15 cellular contexts compared by ENCODE assay signal in the genomic region with DNA sequence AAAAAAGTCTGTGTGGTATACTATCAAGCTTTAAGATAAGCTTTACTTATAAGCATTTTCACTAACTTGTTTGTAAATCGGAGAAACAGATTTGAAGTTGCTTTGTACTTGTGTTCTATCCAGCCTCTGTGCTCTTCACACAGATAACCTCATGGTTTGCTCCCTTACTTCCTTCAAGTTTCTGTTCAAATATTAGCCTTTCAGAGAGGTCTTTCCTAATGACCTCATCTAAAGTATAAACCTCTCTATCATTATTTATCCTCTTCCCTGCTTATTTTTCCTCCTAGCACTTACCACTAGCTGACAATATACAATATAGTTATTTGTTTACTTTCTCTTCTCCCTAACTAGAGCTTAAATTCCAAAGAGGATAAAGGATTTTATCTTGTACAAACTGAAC.
A peak's percentile ranks its signal among the peaks of the same experiment; 100 is the strongest.
DNase-seq lines count a peak whose midpoint lies in the region; ATAC-seq, FAIRE-seq and TF ChIP-seq lines count a peak whose summit lies in the region.
"Had no signal": no experiment of that assay in that cellular context is flagged by ENCODE, and none has a peak within 500 bp of the region (broad histone marks: within the 10 kb centered on the region; RNA-seq: fewer than 3 reads in every experiment).

No MANE protein-coding gene starts in this region.

- peaks cover 9% of the 10 kb centered on the region for H3K36me3 Mint-ChIP-seq in T-helper 17 cell (ENCODE audit: low read depth)

- POLR2A ChIA-PET in A673 (lab: Charles Lee; ENCODE audit: low non-redundant PET), result no interaction called here

- ATAC-seq in T-helper 17 cell, result no peak
- ATAC-seq in right cardiac atrium, result no peak
- ATAC-seq: stimulated activated naive CD8-positive, alpha-beta T cell treated with anti-CD3 and anti-CD28 coated beads, Interleukin-15, amount 100 ng/mL, for 72 hours had no signal

- in situ Hi-C loops in G401 (cut with HindIII; ENCODE audit: low sequenced_read_pairs), result no loop called here

- peaks cover 17% of the 10 kb centered on the region for H3K4me1 Mint-ChIP-seq in T-helper 17 cell

- DNase-seq in A673 (ENCODE audit: low spot score) (no peak), G401 (ENCODE audit: low spot score) (peak; percentile 61), T-helper 17 cell (no peak), kidney glomerular epithelial cell (lab: John Stamatoyannopoulos, UW) (no peak), ureter (ENCODE audit: low spot score) (no peak), anterior cingulate cortex (lab: John Stamatoyannopoulos, UW) (no peak), right cardiac atrium (no peak)
- DNase-seq: activated CD4-positive, alpha-beta T cell treated with anti-CD3 and anti-CD28 coated beads, Interleukin-2, amount 50 U/mL, for 4 hours; GOT3; mammary epithelial cell; stimulated activated CD4-positive, alpha-beta T cell treated with anti-CD3 and anti-CD28 coated beads, Interleukin-4, amount 100 ng/mL, for 1 hour; stimulated activated naive CD8-positive, alpha-beta T cell treated with anti-CD3 and anti-CD28 coated beads, Interleukin-15, amount 100 ng/mL, for 72 hours had no signal

- no peaks in the 10 kb centered on the region for H3K27me3 ChIP-seq in A673 (replicated peaks; ENCODE audit: insufficient read depth, low read depth, low read length, poor library complexity)
- H3K27me3 ChIP-seq in right cardiac atrium (ENCODE audit: control insufficient read depth, insufficient read depth), result no peaks in the 10 kb centered on the region

- FAIRE-seq in islet of Langerhans (lab: Jason Lieb, UNC), result peak; percentile 45

- H3K4me3 ChIP-seq in A673 (ENCODE audit: low read depth, low read length, poor library complexity, severe bottlenecking) (no peak overlapping the region), right cardiac atrium (ENCODE audit: low read length) (no peak overlapping the region)
- H3K4me3 ChIP-seq: prostate gland had no signal

- CTCF ChIA-PET in A673 (lab: Charles Lee), result no interaction called here

- H3K36me3 ChIP-seq in A673 (ENCODE audit: insufficient read depth, low read length, poor library complexity, severe bottlenecking), result no peaks in the 10 kb centered on the region
- H3K36me3 ChIP-seq: prostate gland had no signal

- no TSS peak for BruUV-seq in A673 (replicated peaks; lab: Mats Ljungman, UMichigan)

- 59% methylated on average over 1 of the region's 1 CpG for WGBS in right cardiac atrium

- H3K9me3 ChIP-seq in A673 (ENCODE audit: low read depth, low read length, poor library complexity, severe bottlenecking) (no peaks in the 10 kb centered on the region), T-helper 17 cell (ENCODE audit: control insufficient read depth, low read length, poor library complexity, severe bottlenecking) (no peaks in the 10 kb centered on the region), right cardiac atrium (ENCODE audit: control insufficient read depth, low read length) (no peaks in the 10 kb centered on the region)
- H3K9me3 ChIP-seq: prostate gland had no signal

- H3K27ac Mint-ChIP-seq in T-helper 17 cell, result peak overlapping the region; percentile 71

- TF ChIP-seq CTCF in A673 (conservative IDR thresholded peaks at IDR 0.05; ENCODE audit: low read depth, low read length), result no peak

- H3K27ac ChIP-seq in A673 (ENCODE audit: low read depth, low read length, poor library complexity, severe bottlenecking), result peak overlapping the region; percentile 24
- H3K27ac ChIP-seq in right cardiac atrium (ENCODE audit: low read length), result no peak overlapping the region
- H3K27ac ChIP-seq: C4-2B, prostate gland had no signal

- peaks cover 27% of the 10 kb centered on the region for H3K4me1 ChIP-seq in A673 (ENCODE audit: insufficient read depth, low read length, poor library complexity, severe bottlenecking)
- H3K4me1 ChIP-seq in right cardiac atrium (ENCODE audit: control insufficient read depth, insufficient read depth, low read length), result no peaks in the 10 kb centered on the region
- H3K4me1 ChIP-seq: prostate gland had no signal

- H3K4me3 Mint-ChIP-seq in T-helper 17 cell, result no peak overlapping the region
- H3K4me3 Mint-ChIP-seq: stimulated activated naive CD8-positive, alpha-beta T cell treated with anti-CD3 and anti-CD28 coated beads, Interleukin-15, amount 100 ng/mL, for 72 hours had no signal

- no peaks in the 10 kb centered on the region for H3K27me3 Mint-ChIP-seq in T-helper 17 cell
- H3K27me3 Mint-ChIP-seq: stimulated activated naive CD8-positive, alpha-beta T cell treated with anti-CD3 and anti-CD28 coated beads, Interleukin-15, amount 100 ng/mL, for 72 hours had no signal

- intact Hi-C loops in A673 (cut with micrococcal nuclease; ENCODE audit: unreplicated experiment) (loop anchor here (10.0 kb wide), 2 partner anchors 516 to 1426 kb away; no protein-coding TSS in a partner anchor), right cardiac atrium (cut with DNase I) (loop anchor here in 3 of 4 donors (10.0 kb wide), 4 partner anchors 176 to 926 kb away; partner anchors contain the start of gene CBLB (in 1 of the 3))
